In the genomic region with DNA sequence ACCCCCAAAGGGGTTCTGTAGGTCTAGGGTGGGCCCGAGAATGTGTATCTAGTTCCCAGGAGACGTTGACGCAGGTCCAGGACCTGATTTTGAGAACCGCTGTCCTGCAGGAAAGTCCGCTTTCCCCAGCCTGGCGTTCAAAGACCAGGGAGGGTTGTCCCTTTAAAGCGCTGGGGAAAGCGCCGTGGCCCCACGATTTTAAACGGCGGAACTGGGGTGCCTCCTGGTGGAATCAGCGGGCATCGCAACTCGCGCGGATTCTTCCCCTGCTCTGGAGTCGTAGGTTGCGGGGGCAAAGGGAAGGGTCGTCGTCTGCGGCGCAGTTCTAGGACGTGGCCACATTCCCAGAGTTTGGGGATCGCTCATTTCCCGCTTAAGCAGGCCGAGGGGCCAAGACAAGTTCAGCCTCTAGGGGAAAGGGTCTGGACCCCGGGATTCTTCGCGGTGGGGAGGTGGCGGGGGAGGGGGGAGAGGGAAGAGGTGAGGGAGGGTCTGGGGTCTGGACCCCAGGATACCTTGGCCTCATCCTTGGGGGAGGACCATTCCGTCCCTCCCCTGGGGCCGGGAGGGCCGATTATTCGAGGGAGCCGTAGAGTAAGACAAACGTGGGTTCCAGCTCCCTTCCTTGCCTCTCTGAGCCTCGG, we compare ENCODE assay signal across 8 cellular contexts. TPM values are rescaled to one million over a fixed set of nuclear protein-coding genes. Genes with fewer than 3 reads are reported as not detected.
DNase-seq lines count a peak whose midpoint lies in the region; ATAC-seq and TF ChIP-seq lines count a peak whose summit lies in the region.

No MANE protein-coding gene starts in this region.

- CTCF ChIA-PET in HCT116 (lab: Charles Lee) = interaction anchor here (0.7 to 1.7 kb wide), 3 partner anchors 90 to 207 kb away, joined by 3 to 16 read pairs (median 3); no protein-coding TSS in a partner anchor

- RAD21 ChIA-PET in HCT116 (lab: Charles Lee; ENCODE audit: low non-redundant PET in 1 of 2, low total read pairs in 2 of 2, uncharacterized antibody in 2 of 2, unreplicated experiment in 2 of 2) = no interaction called here

- H3K27me3 ChIP-seq in HCT116 (ENCODE audit: insufficient read depth, low read length) = no peaks in the 10 kb centered on the region
- peaks cover 12 to 48% of the 10 kb centered on the region in 2 donors for H3K27me3 ChIP-seq in muscle layer of colon (ENCODE audit: control insufficient read depth in 1 of 2, insufficient read depth in 2 of 2, low read length in 2 of 2)

- peak; percentile 92 to 98 (median 95) for TF ChIP-seq CTCF in HCT116 (IDR thresholded peaks at IDR 0.05 in 2 of 3, conservative IDR thresholded peaks at IDR 0.05 in 1 of 3; ENCODE audit: borderline replicate concordance in 1 of 3, insufficient read depth in 1 of 3, low read depth in 2 of 3, low read length in 2 of 3)
- peak; percentile 87 for TF ChIP-seq CTCF in epithelial cell of proximal tubule (conservative IDR thresholded peaks at IDR 0.05; ENCODE audit: low read depth, low read length)

- no peaks in the 10 kb centered on the region for H3K79me2 ChIP-seq in HCT116 (ENCODE audit: insufficient read depth, low read length)

- H3K9me3 ChIP-seq in HCT116 (ENCODE audit: control insufficient read depth in 1 of 2, insufficient read depth in 1 of 2, low read depth in 1 of 2, low read length in 2 of 2) = no peaks in the 10 kb centered on the region
- H3K9me3 ChIP-seq in muscle layer of colon (ENCODE audit: low read length) = no peaks in the 10 kb centered on the region

- intact Hi-C loops in HCT116 (cut with micrococcal nuclease) = loop anchor here (1.0 to 10.0 kb wide), 4 partner anchors 86 to 403 kb away; no protein-coding TSS in a partner anchor

- no peaks in the 10 kb centered on the region for H4K20me1 ChIP-seq in HCT116 (ENCODE audit: insufficient read depth)

- ATAC-seq in HCT116 = peak; percentile 92
- ATAC-seq in HG03045 (IDR thresholded peaks at IDR 0.05; ENCODE audit: unreplicated experiment) = no peak

- no TSS peak for BruUV-seq in HCT116 (replicated peaks; lab: Mats Ljungman, UMichigan)

- H3K4me1 ChIP-seq in HCT116 (ENCODE audit: control insufficient read depth in 1 of 2, insufficient read depth in 2 of 2, low read length in 2 of 2) (no peaks in the 10 kb centered on the region), muscle layer of colon (ENCODE audit: insufficient read depth, low read length) (peaks cover 15% of the 10 kb centered on the region)

- no peaks in the 10 kb centered on the region for H3K9me2 ChIP-seq in HCT116 (ENCODE audit: insufficient read depth)

- peak; percentile 98 for TF ChIP-seq RAD21 in HCT116 (IDR thresholded peaks at IDR 0.05; ENCODE audit: low read depth)

- no peak for TF ChIP-seq POLR2A in HCT116 (IDR thresholded peaks at IDR 0.05; ENCODE audit: borderline replicate concordance, extremely low read depth, insufficient read depth, insufficient read length)

- DNase-seq in Ammon's horn (ENCODE audit: low spot score) (peak; percentile 78), HCT116 (ENCODE audit: low read depth, low spot score) (peak; percentile 29), NOMO-1 (lab: John Stamatoyannopoulos, UW; ENCODE audit: unreplicated experiment in 2 of 2) (peak; percentile 43 to 51), epithelial cell of proximal tubule (ENCODE audit: low read depth) (no peak)
- DNase-seq in activated CD8-positive, alpha-beta memory T cell treated with anti-CD3 and anti-CD28 coated beads, Interleukin-2, amount 50 U/mL, for 4 hours = peak; percentile 79
- peak; percentile 93 for DNase-seq in stimulated activated CD8-positive, alpha-beta memory T cell treated with anti-CD3 and anti-CD28 coated beads, Interleukin-4, amount 100 ng/mL, for 48 hours

- no peak overlapping the region; a peak in 1 of 4 replicates for H3K4me3 ChIP-seq in HCT116 (replicated peaks in 1 of 2; ENCODE audit: low read depth in 1 of 2, low read length in 2 of 2)
- peak overlapping the region; percentile 55 for H3K4me3 ChIP-seq in epithelial cell of proximal tubule (ENCODE audit: low read depth, low read length)
- peak overlapping the region; percentile 12 to 49 for H3K4me3 ChIP-seq in muscle layer of colon (ENCODE audit: low read depth in 1 of 2, low read length in 2 of 2)

- no peak overlapping the region for H3K27ac ChIP-seq in HCT116 (ENCODE audit: low read depth, low read length)
- no peak overlapping the region for H3K27ac ChIP-seq in muscle layer of colon (ENCODE audit: low read depth, low read length)

- H3K36me3 ChIP-seq in HCT116 (ENCODE audit: control insufficient read depth in 1 of 2, insufficient read depth in 2 of 2, low read length in 2 of 2) = no peaks in the 10 kb centered on the region
- H3K36me3 ChIP-seq in muscle layer of colon (ENCODE audit: insufficient read depth, low read length) = no peaks in the 10 kb centered on the region

- peak overlapping the region; percentile 55 for H3K4me2 ChIP-seq in HCT116 (ENCODE audit: low read length)

- H3K9ac ChIP-seq in HCT116 (ENCODE audit: low read length) = no peak overlapping the region
- H3K9ac ChIP-seq in muscle layer of colon (ENCODE audit: low read length) = no peak overlapping the region

- POLR2A ChIA-PET in HCT116 (lab: Charles Lee) = no interaction called here

- H2AFZ ChIP-seq in HCT116 (ENCODE audit: low read depth, low read length, poor library complexity, severe bottlenecking) = peak overlapping the region; percentile 41

TF ChIP-seq in HCT116, 20 proteins besides CTCF, POLR2A, EP300 and RAD21:
- TF ChIP-seq EZH2 (IDR thresholded peaks at IDR 0.05) = no peak
- TF ChIP-seq CBX3 (IDR thresholded peaks at IDR 0.05; ENCODE audit: low read depth) = no peak
- TF ChIP-seq ZNF274 (IDR thresholded peaks at IDR 0.05; ENCODE audit: low read depth, low read length) = no peak
- no peak for TF ChIP-seq TCF7L2 (IDR thresholded peaks at IDR 0.05; ENCODE audit: borderline replicate concordance, extremely low read depth, insufficient read depth, insufficient read length)
- TF ChIP-seq SP1 (IDR thresholded peaks at IDR 0.05; ENCODE audit: low read depth) = no peak
- TF ChIP-seq CEBPB (IDR thresholded peaks at IDR 0.05; ENCODE audit: low read depth) = no peak
- TF ChIP-seq YY1 (IDR thresholded peaks at IDR 0.05; ENCODE audit: extremely low read depth, insufficient replicate concordance, low read depth, low read length) = no peak
- no peak for TF ChIP-seq ZFX (IDR thresholded peaks at IDR 0.05)
TF ChIP-seq in HCT116: peak in this region for 0.

RNA-seq across cellular contexts. Expression of a gene that starts 7.7 kb away (rescaled TPM):
- 0.10 TPM for total RNA-seq in HCT116 (2021; ENCODE audit: unreplicated experiment)
- polyA plus RNA-seq in HCT116 (2012) = not detected in 2 replicates
- total RNA-seq in epithelial cell of proximal tubule = 0.36 and 0.92 TPM in 2 replicates

RNA-seq across cellular contexts. Expression of a gene that starts 16.6 kb away (rescaled TPM):
- total RNA-seq in HCT116 (2021; ENCODE audit: unreplicated experiment) = not detected
- not detected in 2 replicates for polyA plus RNA-seq in HCT116 (2012)
- 4.3 and 7.4 TPM in 2 replicates for total RNA-seq in epithelial cell of proximal tubule

RNA-seq across cellular contexts. Expression of a gene that starts 59.2 kb away (rescaled TPM):
- total RNA-seq in HCT116 (2021; ENCODE audit: unreplicated experiment) (not detected), epithelial cell of proximal tubule (0.14 TPM in 1 of 2 replicates, not detected in the other)
- not detected in 2 replicates for polyA plus RNA-seq in HCT116 (2012)

Comparison
In these comparisons a context has a peak if more than half of its experiments do, and no peak if none do; other contexts are left out.
1. H3K4me3 ChIP-seq: peak in epithelial cell of proximal tubule (single experiment) and muscle layer of colon (2 of 2); none in HCT116 (0 of 2).